8 cellular contexts compared by ENCODE assay signal in genomic region chr5:157603333-157604190, GRCh38. TPM values are rescaled to one million over a fixed set of nuclear protein-coding genes. Genes with fewer than 3 reads are reported as not detected.
DNase-seq lines count a peak whose midpoint lies in the region; ATAC-seq and TF ChIP-seq lines count a peak whose summit lies in the region.

No MANE protein-coding gene starts in this region.

- CTCF ChIA-PET in AG04450 (lab: Charles Lee) = no interaction called here

- DNase-seq in AG04450 (ENCODE audit: low read depth, low spot score) (peak; percentile 48), HFF-Myc (ENCODE audit: extremely low read depth, low read depth) (peak; percentile 66), SW 1271 (lab: John Stamatoyannopoulos, UW) (peak; percentile 81 to 96), amniotic stem cell (lab: John Stamatoyannopoulos, UW) (peak; percentile 60), skeletal muscle cell (ENCODE audit: low read depth) (peak; percentile 65), ascending aorta (ENCODE audit: low spot score in 2 of 2) (no peak), HuH-7 (ENCODE audit: low spot score) (no peak)

- ATAC-seq in HG03457 (IDR thresholded peaks at IDR 0.05; ENCODE audit: unreplicated experiment) = no peak

- no peaks in the 10 kb centered on the region for H3K36me3 ChIP-seq in ascending aorta

- H3K9me3 ChIP-seq in AG04450 (ENCODE audit: control insufficient read depth, insufficient read depth, low read length) = no peaks in the 10 kb centered on the region
- H3K9me3 ChIP-seq in ascending aorta = no peaks in the 10 kb centered on the region

- intact Hi-C loops in ascending aorta (cut with DNase I) = no loop called here

- POLR2A ChIA-PET in AG04450 (lab: Yijun Ruan, JAX) = no interaction called here

- H3K27ac ChIP-seq in AG04450 (ENCODE audit: low read depth, low read length) (no peak overlapping the region), ascending aorta (no peak overlapping the region)

- H3K27me3 ChIP-seq in AG04450 (ENCODE audit: control insufficient read depth, insufficient read depth, low read length) = no peaks in the 10 kb centered on the region
- no peaks in the 10 kb centered on the region for H3K27me3 ChIP-seq in ascending aorta

- H3K4me3 ChIP-seq in AG04450 (ENCODE audit: low read depth, low read length) (no peak overlapping the region), HFF-Myc (replicated peaks; ENCODE audit: low read depth, low read length) (no peak overlapping the region), skeletal muscle cell (ENCODE audit: low read depth, low read length) (no peak overlapping the region), ascending aorta (no peak overlapping the region)

- no peak for TF ChIP-seq CTCF in AG04450 (IDR thresholded peaks at IDR 0.05; ENCODE audit: low read depth, low read length)
- no peak for TF ChIP-seq CTCF in HFF-Myc (IDR thresholded peaks at IDR 0.05; ENCODE audit: low read depth, low read length, missing control alignments)
- TF ChIP-seq CTCF in ascending aorta (IDR thresholded peaks at IDR 0.05) = no peak

- H3K4me1 ChIP-seq in ascending aorta = no peaks in the 10 kb centered on the region

RNA-seq across cellular contexts. Expression of gene ADAM19, which starts 28.0 kb away (rescaled TPM):
- 44.7 and 52.4 TPM in 2 replicates for polyA plus RNA-seq in AG04450 (2011; rRNA removed)
- polyA minus RNA-seq in AG04450 (2011; rRNA and poly(A)+ RNA removed) = 95.8 and 112 TPM in 2 replicates
- total RNA-seq in ascending aorta = 11.7 TPM

RNA-seq across cellular contexts. Expression of gene SOX30, which starts 48.7 kb away (rescaled TPM):
- polyA plus RNA-seq in AG04450 (2011; rRNA removed) = 0.05 and 0.09 TPM in 2 replicates
- polyA minus RNA-seq in AG04450 (2011; rRNA and poly(A)+ RNA removed) = not detected in 2 replicates
- total RNA-seq in ascending aorta = not detected

Comparison
In these comparisons a context has a peak if more than half of its experiments do, and no peak if none do; other contexts are left out.
1. DNase-seq: peak in AG04450 (single experiment), HFF-Myc (single experiment), SW 1271 (2 of 2), amniotic stem cell (single experiment) and skeletal muscle cell (single experiment); none in ascending aorta (0 of 2) and HuH-7 (single experiment).